9 cellular contexts compared by ENCODE assay signal in the genomic region with DNA sequence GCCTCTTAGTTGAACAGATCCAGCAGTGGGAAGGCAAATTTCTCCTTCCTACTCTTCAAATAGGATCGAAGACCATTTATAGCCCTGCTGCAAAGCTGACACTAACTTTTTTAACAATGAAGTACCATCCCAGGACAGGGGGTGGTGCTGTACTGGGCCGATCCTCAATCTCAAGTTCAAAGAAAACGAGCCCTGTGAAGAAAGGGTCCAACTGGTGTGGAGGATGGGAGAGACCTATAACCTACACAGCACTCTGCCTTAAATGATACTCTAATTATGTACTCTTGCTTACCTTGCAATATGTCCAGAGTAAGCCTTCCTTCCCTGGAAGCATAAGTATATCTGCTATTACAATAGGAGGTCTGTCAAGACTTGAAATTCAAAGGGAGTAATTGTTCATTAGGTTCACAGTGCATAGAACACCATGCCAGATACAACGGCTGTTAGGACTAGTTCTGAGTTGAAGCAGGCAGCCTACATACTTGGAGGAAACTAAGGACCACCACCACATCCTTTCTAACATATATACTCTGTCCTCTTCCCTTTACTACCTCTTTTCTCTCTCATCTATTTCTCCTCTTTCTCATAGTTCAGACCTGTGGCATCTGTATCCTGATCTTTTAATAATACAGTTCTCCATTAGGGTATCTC. TPM values are rescaled to one million over a fixed set of nuclear protein-coding genes. Genes with fewer than 3 reads are reported as not detected.
A peak's percentile ranks its signal among the peaks of the same experiment; 100 is the strongest.
DNase-seq lines count a peak whose midpoint lies in the region; ATAC-seq and TF ChIP-seq lines count a peak whose summit lies in the region.
"Had no signal": no experiment of that assay in that cellular context is flagged by ENCODE, and none has a peak within 500 bp of the region (broad histone marks: within the 10 kb centered on the region; RNA-seq: fewer than 3 reads in every experiment).

No MANE protein-coding gene starts in this region.

- H3K27ac Mint-ChIP-seq in activated CD4-positive, alpha-beta T cell treated with anti-CD3 and anti-CD28 coated beads, Interleukin-2, amount 10 ng/mL, durations not matched to agents 7 days and 5 days = peak overlapping the region; percentile 78
- H3K27ac Mint-ChIP-seq in T-helper 2 cell treated with Interferon-gamma antibody and Interleukin-4, amounts not matched to agents 5 μg/mL and 100 μg/mL, for 36 hours = peak overlapping the region; percentile 17
- H3K27ac Mint-ChIP-seq in glutamatergic neuron (ENCODE audit: unreplicated experiment) = no peak overlapping the region
- H3K27ac Mint-ChIP-seq in stimulated activated naive CD8-positive, alpha-beta T cell treated with anti-CD3 and anti-CD28 coated beads, Interleukin-15, amount 100 ng/mL, for 72 hours = no peak overlapping the region

- peak; percentile 31 for TF ChIP-seq CTCF in glutamatergic neuron (IDR thresholded peaks at IDR 0.05; ENCODE audit: partially characterized antibody, unreplicated experiment)

- peaks cover 39% of the 10 kb centered on the region for H3K36me3 Mint-ChIP-seq in activated CD4-positive, alpha-beta T cell treated with anti-CD3 and anti-CD28 coated beads, Interleukin-2, amount 10 ng/mL, durations not matched to agents 7 days and 5 days (ENCODE audit: low read depth)
- H3K36me3 Mint-ChIP-seq in T-helper 2 cell treated with Interferon-gamma antibody and Interleukin-4, amounts not matched to agents 5 μg/mL and 100 μg/mL, for 36 hours (ENCODE audit: low read depth) = peaks cover 39% of the 10 kb centered on the region
- H3K36me3 Mint-ChIP-seq in glutamatergic neuron (ENCODE audit: unreplicated experiment) = no peaks in the 10 kb centered on the region

- no peak overlapping the region for H3K4me3 Mint-ChIP-seq in activated CD4-positive, alpha-beta T cell treated with anti-CD3 and anti-CD28 coated beads, Interleukin-2, amount 10 ng/mL, durations not matched to agents 7 days and 5 days
- no peak overlapping the region for H3K4me3 Mint-ChIP-seq in T-helper 2 cell treated with Interferon-gamma antibody and Interleukin-4, amounts not matched to agents 5 μg/mL and 100 μg/mL, for 36 hours
- H3K4me3 Mint-ChIP-seq in glutamatergic neuron (ENCODE audit: unreplicated experiment) = no peak overlapping the region
- no peak overlapping the region for H3K4me3 Mint-ChIP-seq in stimulated activated naive CD8-positive, alpha-beta T cell treated with anti-CD3 and anti-CD28 coated beads, Interleukin-15, amount 100 ng/mL, for 72 hours

- no peaks in the 10 kb centered on the region for H3K9me3 Mint-ChIP-seq in activated CD4-positive, alpha-beta T cell treated with anti-CD3 and anti-CD28 coated beads, Interleukin-2, amount 10 ng/mL, durations not matched to agents 7 days and 5 days
- no peaks in the 10 kb centered on the region for H3K9me3 Mint-ChIP-seq in T-helper 2 cell treated with Interferon-gamma antibody and Interleukin-4, amounts not matched to agents 5 μg/mL and 100 μg/mL, for 36 hours
- peaks cover 3% of the 10 kb centered on the region for H3K9me3 Mint-ChIP-seq in glutamatergic neuron (ENCODE audit: unreplicated experiment)
- H3K9me3 Mint-ChIP-seq in stimulated activated naive CD8-positive, alpha-beta T cell treated with anti-CD3 and anti-CD28 coated beads, Interleukin-15, amount 100 ng/mL, for 72 hours = no peaks in the 10 kb centered on the region

- DNase-seq in activated CD4-positive, alpha-beta T cell treated with anti-CD3 and anti-CD28 coated beads, Interleukin-2, amount 10 ng/mL, durations not matched to agents 7 days and 5 days = peak; percentile 19
- DNase-seq in activated CD4-positive, alpha-beta T cell treated with anti-CD3 and anti-CD28 coated beads, Interleukin-2, amount 50 U/mL, for 48 hours = no peak
- no peak for DNase-seq in T-helper 2 cell treated with Interferon-gamma antibody and Interleukin-4, amounts not matched to agents 5 μg/mL and 100 μg/mL, for 36 hours (ENCODE audit: low spot score)
- no peak for DNase-seq in glutamatergic neuron
- DNase-seq in stimulated activated naive CD8-positive, alpha-beta T cell treated with anti-CD3 and anti-CD28 coated beads, Interleukin-15, amount 100 ng/mL, for 72 hours = no peak
- DNase-seq in NCI-H446 treated with DMSO at 0.1 percent for 48 hours (lab: John Stamatoyannopoulos, UW) = no peak
- DNase-seq in stimulated activated CD4-positive, alpha-beta T cell treated with anti-CD3 and anti-CD28 coated beads, Interleukin-12 subunit alpha, Interleukin-12 subunit beta, amount 100 ng/mL, for 4 hours = no peak
- DNase-seq: effector CD8-positive, alpha-beta T cell had no signal

- no peaks in the 10 kb centered on the region for H3K27me3 Mint-ChIP-seq in activated CD4-positive, alpha-beta T cell treated with anti-CD3 and anti-CD28 coated beads, Interleukin-2, amount 10 ng/mL, durations not matched to agents 7 days and 5 days
- H3K27me3 Mint-ChIP-seq in T-helper 2 cell treated with Interferon-gamma antibody and Interleukin-4, amounts not matched to agents 5 μg/mL and 100 μg/mL, for 36 hours (ENCODE audit: low read depth) = no peaks in the 10 kb centered on the region
- H3K27me3 Mint-ChIP-seq in glutamatergic neuron (ENCODE audit: unreplicated experiment) = no peaks in the 10 kb centered on the region
- no peaks in the 10 kb centered on the region for H3K27me3 Mint-ChIP-seq in stimulated activated naive CD8-positive, alpha-beta T cell treated with anti-CD3 and anti-CD28 coated beads, Interleukin-15, amount 100 ng/mL, for 72 hours

- CTCF ChIA-PET in activated CD4-positive, alpha-beta T cell treated with anti-CD3 and anti-CD28 coated beads, Interleukin-2, amount 10 ng/mL, durations not matched to agents 7 days and 5 days (lab: Charles Lee) = interaction anchor here (0.5 to 2.1 kb wide), 4 partner anchors 10 to 201 kb away, joined by 3 to 7 read pairs (median 3); no protein-coding TSS in a partner anchor

- peaks cover 60% of the 10 kb centered on the region for H3K4me1 Mint-ChIP-seq in activated CD4-positive, alpha-beta T cell treated with anti-CD3 and anti-CD28 coated beads, Interleukin-2, amount 10 ng/mL, durations not matched to agents 7 days and 5 days
- peaks cover 40% of the 10 kb centered on the region for H3K4me1 Mint-ChIP-seq in T-helper 2 cell treated with Interferon-gamma antibody and Interleukin-4, amounts not matched to agents 5 μg/mL and 100 μg/mL, for 36 hours (ENCODE audit: low read depth)
- H3K4me1 Mint-ChIP-seq in glutamatergic neuron (ENCODE audit: low read depth, unreplicated experiment) = peaks cover 3% of the 10 kb centered on the region
- H3K4me1 Mint-ChIP-seq in stimulated activated naive CD8-positive, alpha-beta T cell treated with anti-CD3 and anti-CD28 coated beads, Interleukin-15, amount 100 ng/mL, for 72 hours = peaks cover 70% of the 10 kb centered on the region

- POLR2A ChIA-PET in activated CD4-positive, alpha-beta T cell treated with anti-CD3 and anti-CD28 coated beads, Interleukin-2, amount 10 ng/mL, durations not matched to agents 7 days and 5 days (lab: Charles Lee) = no interaction called here

- ATAC-seq in stimulated activated naive CD8-positive, alpha-beta T cell treated with anti-CD3 and anti-CD28 coated beads, Interleukin-15, amount 100 ng/mL, for 72 hours = peak; percentile 82
- ATAC-seq in GM18520 (IDR thresholded peaks at IDR 0.05; ENCODE audit: unreplicated experiment) = no peak

RNA-seq across cellular contexts. Expression of a gene that starts 6.2 kb away (rescaled TPM):
- total RNA-seq in activated CD4-positive, alpha-beta T cell treated with anti-CD3 and anti-CD28 coated beads, Interleukin-2, amount 10 ng/mL, durations not matched to agents 7 days and 5 days = 10 to 100 TPM; 65.3 to 72.1 TPM
- total RNA-seq in glutamatergic neuron (ENCODE audit: unreplicated experiment) = 70.4 TPM

RNA-seq across cellular contexts. Expression of a gene that starts 38.4 kb away (rescaled TPM):
- 100 to 1,000 TPM; 168 to 171 TPM for total RNA-seq in activated CD4-positive, alpha-beta T cell treated with anti-CD3 and anti-CD28 coated beads, Interleukin-2, amount 10 ng/mL, durations not matched to agents 7 days and 5 days
- total RNA-seq in glutamatergic neuron (ENCODE audit: unreplicated experiment) = 184 TPM

Comparison
In these comparisons a context has a peak if more than half of its experiments do, and no peak if none do; other contexts are left out.
1. H3K27ac Mint-ChIP-seq: peak in activated CD4-positive, alpha-beta T cell treated with anti-CD3 and anti-CD28 coated beads, Interleukin-2, amount 10 ng/mL, durations not matched to agents 7 days and 5 days (single experiment) and T-helper 2 cell treated with Interferon-gamma antibody and Interleukin-4, amounts not matched to agents 5 μg/mL and 100 μg/mL, for 36 hours (single experiment); none in glutamatergic neuron (single experiment) and stimulated activated naive CD8-positive, alpha-beta T cell treated with anti-CD3 and anti-CD28 coated beads, Interleukin-15, amount 100 ng/mL, for 72 hours (0 of 2).